ENCODE assay signal across 21 cellular contexts in the genomic region with DNA sequence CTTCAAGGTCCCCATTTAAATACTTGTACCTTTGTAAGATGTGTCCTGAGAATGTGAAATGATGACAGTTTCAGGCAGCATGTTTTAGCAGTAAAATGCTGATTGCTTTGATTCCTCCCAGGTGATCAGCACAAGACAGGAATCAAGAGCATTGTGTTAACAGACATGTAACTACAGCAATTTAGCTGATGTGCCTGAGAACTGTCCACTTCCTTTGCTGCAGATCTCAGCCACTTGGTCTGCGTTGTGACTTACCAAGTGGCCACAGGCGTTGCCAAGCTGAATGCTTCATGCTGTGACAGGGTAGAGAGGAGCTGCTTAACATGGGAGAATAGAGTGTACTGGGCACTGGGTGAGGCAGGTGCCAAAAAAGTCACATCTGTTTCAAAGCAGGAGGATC.
"Had no signal": no experiment of that assay in that cellular context is flagged by ENCODE, and none has a peak within 500 bp of the region (broad histone marks: within the 10 kb centered on the region; RNA-seq: fewer than 3 reads in every experiment).

No MANE protein-coding gene starts in this region.

- H3K27me3 Mint-ChIP-seq: activated CD4-positive, alpha-beta T cell treated with anti-CD3 and anti-CD28 coated beads, Interleukin-2, amount 10 ng/mL, durations not matched to agents 24 days and 14 days; activated CD8-positive, alpha-beta memory T cell treated with anti-CD3 and anti-CD28 coated beads, Interleukin-2, amount 10 ng/mL, durations not matched to agents 7 days and 5 days; activated naive CD8-positive, alpha-beta T cell; IgD-negative memory B cell had no signal

- H3K4me3 Mint-ChIP-seq: activated CD4-positive, alpha-beta T cell treated with anti-CD3 and anti-CD28 coated beads, Interleukin-2, amount 10 ng/mL, durations not matched to agents 24 days and 14 days; activated CD8-positive, alpha-beta memory T cell treated with anti-CD3 and anti-CD28 coated beads, Interleukin-2, amount 10 ng/mL, durations not matched to agents 7 days and 5 days; activated naive CD4-positive, alpha-beta T cell treated with anti-CD3 and anti-CD28 coated beads for 36 hours; activated naive CD8-positive, alpha-beta T cell; activated T-cell treated with anti-CD3 and anti-CD28 coated beads, Interleukin-2, amount 50 U/mL, for 4 hours; brain; IgD-negative memory B cell; T-helper 1 cell treated with Interleukin-12 subunit alpha and Interleukin-12 subunit beta and Interleukin-4 antibody, amounts not matched to agents 30 μg/mL and 1 μg/mL, for 36 hours had no signal

- H3K36me3 ChIP-seq: cardiac muscle cell had no signal

- ATAC-seq: activated CD8-positive, alpha-beta memory T cell treated with anti-CD3 and anti-CD28 coated beads, Interleukin-2, amount 10 ng/mL, durations not matched to agents 7 days and 5 days; activated T-cell treated with anti-CD3 and anti-CD28 coated beads, Interleukin-2, amount 50 U/mL, for 4 hours had no signal

- DNase-seq: activated CD4-positive, alpha-beta T cell treated with anti-CD3 and anti-CD28 coated beads for 1 hour; activated CD4-positive, alpha-beta T cell treated with anti-CD3 and anti-CD28 coated beads, Interleukin-2, amount 10 ng/mL, durations not matched to agents 24 days and 14 days; activated CD4-positive, alpha-beta T cell treated with anti-CD3 and anti-CD28 coated beads, Interleukin-2, amount 50 U/mL, for 48 hours; activated CD8-positive, alpha-beta memory T cell treated with anti-CD3 and anti-CD28 coated beads, Interleukin-2, amount 10 ng/mL, durations not matched to agents 7 days and 5 days; activated gamma-delta T cell; activated naive CD4-positive, alpha-beta T cell treated with anti-CD3 and anti-CD28 coated beads for 36 hours; activated T-cell treated with anti-CD3 and anti-CD28 coated beads, Interleukin-2, amount 50 U/mL, for 4 hours; amygdala; KG1; NCI-H1048; NCI-H1694; NCI-H2029; NCI-H2107; NCI-H526 treated with DMSO at 0.1 percent for 48 hours; SIG-M5 had no signal

- H3K9me3 Mint-ChIP-seq: activated CD4-positive, alpha-beta T cell treated with anti-CD3 and anti-CD28 coated beads, Interleukin-2, amount 10 ng/mL, durations not matched to agents 24 days and 14 days; T-helper 1 cell treated with Interleukin-12 subunit alpha and Interleukin-12 subunit beta and Interleukin-4 antibody, amounts not matched to agents 30 μg/mL and 1 μg/mL, for 36 hours had no signal

- H3K27me3 ChIP-seq: cardiac muscle cell had no signal

- H3K4me1 Mint-ChIP-seq: activated CD4-positive, alpha-beta T cell treated with anti-CD3 and anti-CD28 coated beads, Interleukin-2, amount 10 ng/mL, durations not matched to agents 24 days and 14 days; activated CD8-positive, alpha-beta memory T cell treated with anti-CD3 and anti-CD28 coated beads, Interleukin-2, amount 10 ng/mL, durations not matched to agents 7 days and 5 days; IgD-negative memory B cell had no signal

- H3K27ac ChIP-seq: cardiac muscle cell, SK-N-MC had no signal

- H3K36me3 Mint-ChIP-seq: activated CD8-positive, alpha-beta memory T cell treated with anti-CD3 and anti-CD28 coated beads, Interleukin-2, amount 10 ng/mL, durations not matched to agents 7 days and 5 days; activated naive CD8-positive, alpha-beta T cell; IgD-negative memory B cell had no signal

- H3K27ac Mint-ChIP-seq: activated CD4-positive, alpha-beta T cell treated with anti-CD3 and anti-CD28 coated beads, Interleukin-2, amount 10 ng/mL, durations not matched to agents 24 days and 14 days; activated CD8-positive, alpha-beta memory T cell treated with anti-CD3 and anti-CD28 coated beads, Interleukin-2, amount 10 ng/mL, durations not matched to agents 7 days and 5 days; activated naive CD4-positive, alpha-beta T cell treated with anti-CD3 and anti-CD28 coated beads for 36 hours; activated naive CD8-positive, alpha-beta T cell; IgD-negative memory B cell; T-helper 1 cell treated with Interleukin-12 subunit alpha and Interleukin-12 subunit beta and Interleukin-4 antibody, amounts not matched to agents 30 μg/mL and 1 μg/mL, for 36 hours had no signal

- H3K4me3 ChIP-seq: cardiac muscle cell, SK-N-MC had no signal
